In genomic region chr12:3237154-3237520, GRCh38 we compare ENCODE assay signal across 11 cellular contexts.
"Had no signal": no experiment of that assay in that cellular context is flagged by ENCODE, and none has a peak within 500 bp of the region (broad histone marks: within the 10 kb centered on the region; RNA-seq: fewer than 3 reads in every experiment).

No MANE protein-coding gene starts in this region.

- ATAC-seq: body of pancreas had no signal

- H3K4me1 Mint-ChIP-seq: activated B cell treated with CpG ODN at 0.5 μM for 24 hours; stimulated activated memory B cell treated with anti-CD40 and anti-IgM and Interleukin-4, amounts not matched to agents 10 μg/mL and 1 μg/mL and 100 μg/mL, for 72 hours had no signal

- H3K4me3 Mint-ChIP-seq: activated B cell treated with CpG ODN at 0.5 μM for 24 hours; stimulated activated memory B cell treated with anti-CD40 and anti-IgM and Interleukin-4, amounts not matched to agents 10 μg/mL and 1 μg/mL and 100 μg/mL, for 72 hours had no signal

- H3K4me1 ChIP-seq: parathyroid adenoma had no signal

- H3K36me3 Mint-ChIP-seq: stimulated activated memory B cell treated with anti-CD40 and anti-IgM and Interleukin-4, amounts not matched to agents 10 μg/mL and 1 μg/mL and 100 μg/mL, for 72 hours had no signal

- H3K27ac Mint-ChIP-seq: activated B cell treated with CpG ODN at 0.5 μM for 24 hours; activated T-helper 2 cell treated with anti-CD3 and anti-CD28 coated beads, Interferon-gamma antibody, Interleukin-2, Interleukin-4, amounts not matched to agents 10 μg/mL and 5 μg/mL and 100 μg/mL, durations not matched to agents 14 hours and 24 hours and 36 hours; stimulated activated memory B cell treated with anti-CD40 and anti-IgM and Interleukin-4, amounts not matched to agents 10 μg/mL and 1 μg/mL and 100 μg/mL, for 72 hours had no signal

- H3K4me3 ChIP-seq: body of pancreas, esophagus muscularis mucosa, transverse colon had no signal

- DNase-seq: activated B cell treated with CpG ODN at 0.5 μM for 24 hours; activated CD4-positive, alpha-beta T cell treated with anti-CD3 and anti-CD28 coated beads, Interleukin-2, amount 50 U/mL, for 1 hour; activated naive CD4-positive, alpha-beta T cell treated with anti-CD3 and anti-CD28 coated beads, Interleukin-2, amount 50 U/mL, for 16 hours; activated T-cell treated with anti-CD3 and anti-CD28 coated beads for 4 hours; body of pancreas; retina had no signal

- H2AFZ ChIP-seq: parathyroid adenoma had no signal

- H3K9me3 ChIP-seq: body of pancreas, esophagus muscularis mucosa, transverse colon had no signal

- H3K27me3 ChIP-seq: body of pancreas, esophagus muscularis mucosa, transverse colon had no signal

- H3K9ac ChIP-seq: parathyroid adenoma had no signal

- H3K9me3 Mint-ChIP-seq: activated B cell treated with CpG ODN at 0.5 μM for 24 hours; activated T-helper 2 cell treated with anti-CD3 and anti-CD28 coated beads, Interferon-gamma antibody, Interleukin-2, Interleukin-4, amounts not matched to agents 10 μg/mL and 5 μg/mL and 100 μg/mL, durations not matched to agents 14 hours and 24 hours and 36 hours; stimulated activated memory B cell treated with anti-CD40 and anti-IgM and Interleukin-4, amounts not matched to agents 10 μg/mL and 1 μg/mL and 100 μg/mL, for 72 hours had no signal

- H3K27ac ChIP-seq: body of pancreas, esophagus muscularis mucosa, parathyroid adenoma, transverse colon had no signal

- H3K36me3 ChIP-seq: transverse colon had no signal
